ENCODE assay signal across 9 cellular contexts in genomic region chr2:38690499-38691420, GRCh38. TPM values are rescaled to one million over a fixed set of nuclear protein-coding genes. Genes with fewer than 3 reads are reported as not detected.
DNase-seq lines count a peak whose midpoint lies in the region; ATAC-seq and TF ChIP-seq lines count a peak whose summit lies in the region.
"Had no signal": no experiment of that assay in that cellular context is flagged by ENCODE, and none has a peak within 500 bp of the region (broad histone marks: within the 10 kb centered on the region; RNA-seq: fewer than 3 reads in every experiment).

No MANE protein-coding gene starts in this region.

- no peaks in the 10 kb centered on the region for H3K9me3 Mint-ChIP-seq in activated naive CD4-positive, alpha-beta T cell treated with anti-CD3 and anti-CD28 coated beads for 36 hours
- H3K9me3 Mint-ChIP-seq in type B pancreatic cell: no peaks in the 10 kb centered on the region

- TF ChIP-seq CTCF in type B pancreatic cell (conservative IDR thresholded peaks at IDR 0.05): no peak

- DNase-seq in activated naive CD4-positive, alpha-beta T cell treated with anti-CD3 and anti-CD28 coated beads for 36 hours: peak; percentile 50
- DNase-seq in activated naive CD4-positive, alpha-beta T cell (lab: John Stamatoyannopoulos, UW): no peak
- DNase-seq in T1000 (lab: John Stamatoyannopoulos, UW) (peak; percentile 59), fibroblast of peridontal ligament (ENCODE audit: extremely low read depth) (peak; percentile 92), type B pancreatic cell (ENCODE audit: extremely low spot score, unreplicated experiment) (no peak), NCI-H526 treated with DMSO at 0.1 percent for 48 hours (lab: John Stamatoyannopoulos, UW) (no peak)
- DNase-seq in central memory CD4-positive, alpha-beta T cell: no peak
- DNase-seq: MV-4-11 had no signal

- peak overlapping the region; percentile 71 for H3K27ac Mint-ChIP-seq in activated naive CD4-positive, alpha-beta T cell treated with anti-CD3 and anti-CD28 coated beads for 36 hours
- peak overlapping the region; percentile 84 for H3K27ac Mint-ChIP-seq in type B pancreatic cell

- H3K4me1 Mint-ChIP-seq in activated naive CD4-positive, alpha-beta T cell treated with anti-CD3 and anti-CD28 coated beads for 36 hours (ENCODE audit: low read depth): peaks cover 56% of the 10 kb centered on the region
- H3K4me1 Mint-ChIP-seq in type B pancreatic cell (ENCODE audit: unreplicated experiment): peaks cover 12% of the 10 kb centered on the region

- intact Hi-C loops in activated naive CD4-positive, alpha-beta T cell treated with anti-CD3 and anti-CD28 coated beads for 36 hours (cut with micrococcal nuclease): loop anchor here (1.0 kb wide), 4 partner anchors 19 to 37 kb away; no protein-coding TSS in a partner anchor

- peaks cover 53% of the 10 kb centered on the region for H3K36me3 Mint-ChIP-seq in activated naive CD4-positive, alpha-beta T cell treated with anti-CD3 and anti-CD28 coated beads for 36 hours (ENCODE audit: low read depth)
- H3K36me3 Mint-ChIP-seq in type B pancreatic cell: peaks cover 8% of the 10 kb centered on the region

- no peak for ATAC-seq in HG02623 (IDR thresholded peaks at IDR 0.05; ENCODE audit: unreplicated experiment)

- H3K4me3 Mint-ChIP-seq in activated naive CD4-positive, alpha-beta T cell treated with anti-CD3 and anti-CD28 coated beads for 36 hours: no peak overlapping the region
- H3K4me3 Mint-ChIP-seq in type B pancreatic cell: peak overlapping the region; percentile 32

- CTCF ChIA-PET in activated naive CD4-positive, alpha-beta T cell treated with anti-CD3 and anti-CD28 coated beads for 36 hours (lab: Charles Lee): interaction anchor here (0.6 to 1.5 kb wide), 8 partner anchors 9 to 157 kb away, joined by 3 to 5 read pairs (median 4); no protein-coding TSS in a partner anchor

- H3K27me3 Mint-ChIP-seq in activated naive CD4-positive, alpha-beta T cell treated with anti-CD3 and anti-CD28 coated beads for 36 hours (ENCODE audit: low read depth): no peaks in the 10 kb centered on the region
- H3K27me3 Mint-ChIP-seq in type B pancreatic cell: no peaks in the 10 kb centered on the region

RNA-seq across cellular contexts. Expression of gene GALM, which starts 24.8 kb away (rescaled TPM):
- 10 to 100 TPM; 31.3 to 31.9 TPM for total RNA-seq in activated naive CD4-positive, alpha-beta T cell treated with anti-CD3 and anti-CD28 coated beads for 36 hours
- 14.0 and 16.1 TPM in 2 replicates for total RNA-seq in type B pancreatic cell (ENCODE audit: low replicate concordance)

Comparison
In these comparisons a context has a peak if more than half of its experiments do, and no peak if none do; other contexts are left out.
1. DNase-seq: peak in activated naive CD4-positive, alpha-beta T cell treated with anti-CD3 and anti-CD28 coated beads for 36 hours (single experiment), T1000 (single experiment) and fibroblast of peridontal ligament (single experiment); none in activated naive CD4-positive, alpha-beta T cell (0 of 4), type B pancreatic cell (single experiment), NCI-H526 treated with DMSO at 0.1 percent for 48 hours (single experiment) and central memory CD4-positive, alpha-beta T cell (single experiment).